Comparison of ENCODE assay signal across 20 cellular contexts in genomic region chr11:6328321-6328720, GRCh38. TPM values are rescaled to one million over a fixed set of nuclear protein-coding genes. Genes with fewer than 3 reads are reported as not detected.
A peak's percentile ranks its signal among the peaks of the same experiment; 100 is the strongest.
DNase-seq lines count a peak whose midpoint lies in the region; ATAC-seq, FAIRE-seq and TF ChIP-seq lines count a peak whose summit lies in the region.
"Had no signal": no experiment of that assay in that cellular context is flagged by ENCODE, and none has a peak within 500 bp of the region (broad histone marks: within the 10 kb centered on the region; RNA-seq: fewer than 3 reads in every experiment).

No MANE protein-coding gene starts in this region.

- ATAC-seq in GM23338: peak; percentile 45
- ATAC-seq in GM18907 (IDR thresholded peaks at IDR 0.05; ENCODE audit: unreplicated experiment): no peak
- ATAC-seq in heart left ventricle: no peak
- ATAC-seq: HCT116, K562 had no signal

- H3K27ac ChIP-seq in GM23338 (ENCODE audit: low read depth): no peak overlapping the region
- H3K27ac ChIP-seq in H1 (ENCODE audit: low read depth, low read length): no peak overlapping the region
- H3K27ac ChIP-seq in heart left ventricle: no peak overlapping the region
- H3K27ac ChIP-seq: RWPE1, SJCRH30 had no signal

- no peak overlapping the region for H2AK5ac ChIP-seq in H1 (ENCODE audit: low read depth, low read length)

- no peak overlapping the region for H4K5ac ChIP-seq in H1 (ENCODE audit: insufficient read length, low read depth, low read length)

- TF ChIP-seq EP300 in H1 (IDR thresholded peaks at IDR 0.05; ENCODE audit: borderline replicate concordance in 1 of 2, low read depth in 2 of 2, low read length in 2 of 2): no peak

- intact Hi-C loops in Calu3 (cut with micrococcal nuclease; ENCODE audit: unreplicated experiment): no loop called here
- intact Hi-C loops in heart left ventricle (cut with DNase I): loop anchor here in 1 of 10 donors (10.0 kb wide), 1 partner anchor 356 kb away; the partner anchor contains the start of gene MRPL17

- H3K4me3 ChIP-seq in GM23338: no peak overlapping the region
- no peak overlapping the region for H3K4me3 ChIP-seq in H1 (ENCODE audit: extremely low read depth in 1 of 4, insufficient read depth in 2 of 4, low read depth in 3 of 4, low read length in 4 of 4)
- H3K4me3 ChIP-seq in heart left ventricle: no peak overlapping the region
- H3K4me3 ChIP-seq: K562, SJCRH30 had no signal

- no TSS peak for BruUV-seq in Calu3 (replicated peaks; lab: Mats Ljungman, UMichigan)

- no peak overlapping the region for H2BK120ac ChIP-seq in H1 (replicated peaks; ENCODE audit: low read depth, low read length)

- H3K9me3 ChIP-seq in H1 (ENCODE audit: insufficient read depth in 2 of 2, low read depth in 1 of 2, low read length in 1 of 2): no peaks in the 10 kb centered on the region
- H3K9me3 ChIP-seq in heart left ventricle: no peaks in the 10 kb centered on the region
- H3K9me3 ChIP-seq: SJCRH30 had no signal

- FAIRE-seq in H1 (lab: Jason Lieb, UNC): peak; percentile 28
- FAIRE-seq: K562 had no signal

- H3K79me2 ChIP-seq in GM23338 (replicated peaks; ENCODE audit: insufficient read depth) (no peaks in the 10 kb centered on the region), H1 (ENCODE audit: control insufficient read depth in 1 of 2, insufficient read depth in 2 of 2, low read length in 2 of 2) (no peaks in the 10 kb centered on the region)

- H3K18ac ChIP-seq in H1 (ENCODE audit: extremely low read depth, low read length): no peak overlapping the region

- H4K20me1 ChIP-seq in GM23338 (replicated peaks; ENCODE audit: insufficient read depth) (no peaks in the 10 kb centered on the region), H1 (replicated peaks in 1 of 2; ENCODE audit: control insufficient read depth in 1 of 2, insufficient read depth in 2 of 2, low read length in 2 of 2) (no peaks in the 10 kb centered on the region)

- H3K27ac Mint-ChIP-seq in GM23338: no peak overlapping the region
- H3K27ac Mint-ChIP-seq in Calu3 (ENCODE audit: unreplicated experiment): no peak overlapping the region

- H3K14ac ChIP-seq in H1 (ENCODE audit: insufficient read length): no peak overlapping the region

- no peak overlapping the region for H3K4me3 Mint-ChIP-seq in GM23338
- H3K4me3 Mint-ChIP-seq in Calu3 (ENCODE audit: low read depth, unreplicated experiment): no peak overlapping the region

- DNase-seq in AG08395 (ENCODE audit: low spot score) (peak; percentile 15), GM23338 (ENCODE audit: low spot score) (peak; percentile 60), H1 (ENCODE audit: low read depth in 1 of 2, low spot score in 2 of 2) (no peak), islet precursor cell (peak; percentile 57), Calu3 (no peak), heart left ventricle (no peak)
- DNase-seq in activated T-cell treated with anti-CD3 and anti-CD28 coated beads, Interleukin-2, amount 50 U/mL, for 48 hours: no peak
- DNase-seq: C1 segment of cervical spinal cord, DMS153, EL, NCI-H1417 treated with DMSO at 0.1 percent for 48 hours, NCI-H1930, NCI-H446, NCI-H69, SJCRH30 had no signal

- peak overlapping the region; percentile 1; the same call in 1 of the 2 replicates for H3K4me2 ChIP-seq in GM23338
- no peak overlapping the region; a peak in 1 of 4 replicates for H3K4me2 ChIP-seq in H1 (ENCODE audit: insufficient read depth in 1 of 2, low read depth in 2 of 2, low read length in 2 of 2)

- no peak overlapping the region for H2BK20ac ChIP-seq in H1 (ENCODE audit: low read length)

- TF ChIP-seq POLR2A in H1 (IDR thresholded peaks at IDR 0.05; ENCODE audit: control extremely low read depth in 1 of 2, low read depth in 2 of 2, low read length in 2 of 2) (no peak), heart left ventricle (IDR thresholded peaks at IDR 0.05) (no peak)

- no peak overlapping the region for H2BK12ac ChIP-seq in H1 (ENCODE audit: low read depth, low read length)

- H3K36me3 Mint-ChIP-seq in GM23338 (ENCODE audit: low read depth) (no peaks in the 10 kb centered on the region), Calu3 (ENCODE audit: insufficient read depth, unreplicated experiment) (no peaks in the 10 kb centered on the region)

- H2BK15ac ChIP-seq in H1 (ENCODE audit: low read length): no peak overlapping the region

- no peak overlapping the region for H3K9ac ChIP-seq in H1 (replicated peaks in 1 of 4; ENCODE audit: extremely low read depth in 1 of 4, low read depth in 3 of 4, low read length in 3 of 4)

- no peak for TF ChIP-seq RAD21 in H1 (IDR thresholded peaks at IDR 0.05 in 1 of 2, conservative IDR thresholded peaks at IDR 0.05 in 1 of 2; ENCODE audit: low read depth in 2 of 2, low read length in 2 of 2)

- no peaks in the 10 kb centered on the region for H3K79me1 ChIP-seq in H1 (ENCODE audit: low read depth, low read length)

- H3K36me3 ChIP-seq in GM23338 (ENCODE audit: insufficient read depth): no peaks in the 10 kb centered on the region
- no peaks in the 10 kb centered on the region for H3K36me3 ChIP-seq in H1 (ENCODE audit: control insufficient read depth in 2 of 4, insufficient read depth in 4 of 4, low read length in 3 of 4)
- peaks cover 0 to 8% (median 0%) of the 10 kb centered on the region in 9 donors for H3K36me3 ChIP-seq in heart left ventricle
- H3K36me3 ChIP-seq: SJCRH30 had no signal

- no peak overlapping the region for H3K4ac ChIP-seq in H1 (replicated peaks; ENCODE audit: insufficient read length, low read depth, low read length)

- H3K4me1 Mint-ChIP-seq in GM23338 (peaks cover 37% of the 10 kb centered on the region), Calu3 (ENCODE audit: low read depth, unreplicated experiment) (no peaks in the 10 kb centered on the region)

- no peak overlapping the region for H4K91ac ChIP-seq in H1 (replicated peaks; ENCODE audit: insufficient read length, low read length)

- H3K56ac ChIP-seq in H1 (replicated peaks; ENCODE audit: insufficient read length, low read depth, low read length): no peak overlapping the region

- POLR2A ChIA-PET in H1 (lab: Charles Lee; ENCODE audit: partially characterized antibody): interaction anchor here (0.7 to 1.5 kb wide), 2 partner anchors 11 to 76 kb away, joined by 3 to 6 read pairs; no protein-coding TSS in a partner anchor

- no peaks in the 10 kb centered on the region for H3K27me3 Mint-ChIP-seq in GM23338 (ENCODE audit: insufficient read depth, low read depth, poor library complexity)
- no peaks in the 10 kb centered on the region for H3K27me3 Mint-ChIP-seq in Calu3 (ENCODE audit: unreplicated experiment)

- no peak overlapping the region for H4K8ac ChIP-seq in H1 (ENCODE audit: extremely low read depth, insufficient read depth, low read length)

- TF ChIP-seq CTCF in GM23338 (conservative IDR thresholded peaks at IDR 0.05; ENCODE audit: low read depth in 2 of 2) (no peak), H1 (IDR thresholded peaks at IDR 0.05; ENCODE audit: control extremely low read depth in 1 of 3, insufficient read depth in 1 of 3, low read depth in 1 of 3, low read length in 3 of 3) (no peak), Calu3 (IDR thresholded peaks at IDR 0.05; ENCODE audit: unreplicated experiment) (no peak), heart left ventricle (IDR thresholded peaks at IDR 0.05) (no peak)

- H3F3A ChIP-seq in GM23338 (replicated peaks; ENCODE audit: low read depth): no peaks in the 10 kb centered on the region

- H3K9me2 ChIP-seq in GM23338 (ENCODE audit: insufficient read depth): 0 out of 2 replicates have a peak, but pooled peaks cover 3% of the 10 kb centered on the region

- CTCF ChIA-PET in H1 (lab: Charles Lee; ENCODE audit: partially characterized antibody): interaction anchor here (0.6 to 4.9 kb wide), 6 partner anchors 9 to 240 kb away, joined by 3 to 53 read pairs (median 3); no protein-coding TSS in a partner anchor
- CTCF ChIA-PET in Calu3 (lab: Charles Lee): no interaction called here

- no peak overlapping the region for H3K23ac ChIP-seq in H1 (ENCODE audit: insufficient read length)

- H3K9me3 Mint-ChIP-seq in GM23338 (no peaks in the 10 kb centered on the region), Calu3 (ENCODE audit: low read depth, unreplicated experiment) (peaks cover 3% of the 10 kb centered on the region)

- no peaks in the 10 kb centered on the region for H3K27me3 ChIP-seq in GM23338 (ENCODE audit: insufficient read depth)
- H3K27me3 ChIP-seq in H1 (replicated peaks in 1 of 4; ENCODE audit: control insufficient read depth in 3 of 4, extremely low read depth in 1 of 4, insufficient read depth in 3 of 4, low read length in 3 of 4): no peaks in the 10 kb centered on the region
- no peaks in the 10 kb centered on the region for H3K27me3 ChIP-seq in heart left ventricle
- H3K27me3 ChIP-seq: SJCRH30 had no signal

- H2AFZ ChIP-seq in GM23338 (no peak overlapping the region), H1 (ENCODE audit: low read length) (no peak overlapping the region)

- H3K23me2 ChIP-seq in H1 (ENCODE audit: low read depth, low read length): no peaks in the 10 kb centered on the region

- H3K4me1 ChIP-seq in GM23338 (ENCODE audit: insufficient read depth): peaks cover 49% of the 10 kb centered on the region
- H3K4me1 ChIP-seq in H1 (replicated peaks in 1 of 4; ENCODE audit: control insufficient read depth in 3 of 4, insufficient read depth in 4 of 4, low read length in 3 of 4): peaks cover 2 to 19% (median 15%) of the 10 kb centered on the region in 4 experiments; a peak in 5 of 7 replicates
- peaks cover 0 to 27% (median 9%) of the 10 kb centered on the region in 12 donors for H3K4me1 ChIP-seq in heart left ventricle

- no peak overlapping the region for H2BK5ac ChIP-seq in H1 (ENCODE audit: low read depth, low read length)

TF ChIP-seq in GM23338, 12 proteins besides CTCF, POLR2A, EP300 and RAD21 (continues in another document):
- no peak for TF ChIP-seq EZH2phosphoT487 (IDR thresholded peaks at IDR 0.05; ENCODE audit: unreplicated experiment)

TF ChIP-seq in H1, 55 proteins besides CTCF, POLR2A, EP300 and RAD21 (continues in another document):
- TF ChIP-seq KDM5A (IDR thresholded peaks at IDR 0.05; ENCODE audit: low read length) (no peak), RFX5 (IDR thresholded peaks at IDR 0.05; ENCODE audit: borderline replicate concordance, low read depth, low read length) (no peak), SRF (IDR thresholded peaks at IDR 0.05; ENCODE audit: low read depth, low read length) (no peak)

RNA-seq across cellular contexts. Expression of gene CAVIN3, which starts 8.0 kb away (rescaled TPM):
- 34.2 and 41.3 TPM in 2 replicates for total RNA-seq in GM23338 (2014; rRNA removed; shearing (Covaris generic))
- polyA plus RNA-seq in GM23338 (2016; fragmentation: Nextera tagmentation; extraction: Ambion mirVana) (32.9 and 33.2 TPM in 2 replicates), H1 (2011; rRNA removed) (26.4 and 27.6 TPM in 2 replicates), heart left ventricle (100 to 1,000 TPM in 1 of 2 donors, 10 to 100 TPM in 1; 92.8 to 126 TPM)
- total RNA-seq in H1 (2021; fragmentation: NEBNext Ultra II Directional; extraction: Animal tissue kit (Norgen Biotek cat#: 25700)): 17.7 and 20.4 TPM in 2 replicates
- polyA plus RNA-seq in H1 (2011; cell fraction: cytosol; rRNA removed): 32.4 TPM
- 21.2 TPM for polyA plus RNA-seq in H1 (2011; cell fraction: nucleus; rRNA removed)
- polyA plus RNA-seq in H1 (2012, experiment 1 of 2): 14.5 to 21.3 TPM (median 18.9 TPM) in 4 replicates
- 22.2 TPM for polyA plus RNA-seq in H1 (2012, experiment 2 of 2)
- polyA plus RNA-seq in H1 (2013, experiment 1 of 2): 10.8 TPM
- polyA plus RNA-seq in H1 (2013, experiment 2 of 2): 10.4 TPM
- 1.5 and 2.9 TPM in 2 replicates for polyA minus RNA-seq in H1 (2011; rRNA and poly(A)+ RNA removed)
- polyA minus RNA-seq in H1 (2011; cell fraction: cytosol; rRNA and poly(A)+ RNA removed): 4.3 TPM
- polyA minus RNA-seq in H1 (2011; cell fraction: nucleus; rRNA and poly(A)+ RNA removed): 18.5 TPM
- total RNA-seq in Calu3 (2022) (19.5 and 26.4 TPM in 2 replicates), heart left ventricle (100 to 1,000 TPM in 4 of 9 donors, 10 to 100 TPM in 5; 40.4 to 155 (median 86.7) TPM)
- total RNA-seq: A172, SJCRH30 had no signal
- polyA plus RNA-seq: K562 had no signal

Comparison
In these comparisons a context has a peak if more than half of its experiments do, and no peak if none do; other contexts are left out.
1. DNase-seq: peak in AG08395 (single experiment), GM23338 (single experiment) and islet precursor cell (single experiment); none in H1 (0 of 2), Calu3 (single experiment), activated T-cell treated with anti-CD3 and anti-CD28 coated beads, Interleukin-2, amount 50 U/mL, for 48 hours (0 of 2) and heart left ventricle (0 of 5).